ENCODE assay signal across 7 cellular contexts in the genomic region with DNA sequence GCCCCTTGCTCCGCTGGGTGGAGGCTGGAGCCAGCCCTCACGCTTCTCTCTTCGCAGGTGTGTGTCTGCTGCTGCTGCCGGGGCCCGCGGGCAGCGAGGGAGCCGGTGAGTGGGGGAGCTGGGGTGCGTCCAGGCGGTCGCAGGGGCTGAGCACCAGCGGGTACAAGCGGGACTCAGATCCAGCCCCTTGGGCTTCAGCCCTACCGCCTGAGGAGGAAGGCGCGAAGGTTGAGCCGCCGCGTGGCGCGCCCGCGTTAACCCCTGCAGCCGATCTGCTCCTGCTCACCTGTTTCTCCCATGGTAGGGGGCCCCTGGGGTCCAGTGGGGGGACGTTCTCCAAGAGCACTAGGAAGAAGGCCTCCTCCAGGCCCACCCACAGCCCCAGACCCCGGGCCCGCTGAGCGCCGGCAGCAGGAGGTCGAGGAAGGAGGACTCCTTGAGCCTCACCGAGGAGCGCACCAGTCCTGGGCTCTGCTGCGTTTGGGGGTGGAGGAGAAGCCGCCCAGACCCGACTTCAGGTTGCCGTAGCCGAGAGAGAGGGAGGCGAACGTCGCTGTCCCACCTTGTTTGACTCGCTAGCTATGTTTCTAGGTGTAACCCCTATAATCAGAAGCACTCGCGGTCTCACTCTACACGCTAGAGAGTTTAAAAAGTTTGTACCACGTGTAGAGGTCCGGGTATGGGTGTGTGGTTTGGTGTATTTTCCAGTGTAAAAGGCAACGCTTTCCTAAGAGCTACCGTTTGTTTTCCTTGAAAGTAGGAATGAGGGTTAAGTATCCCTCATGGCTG. TPM values are rescaled to one million over a fixed set of nuclear protein-coding genes. Genes with fewer than 3 reads are reported as not detected.
DNase-seq lines count a peak whose midpoint lies in the region; ATAC-seq, FAIRE-seq and TF ChIP-seq lines count a peak whose summit lies in the region.

No MANE protein-coding gene starts in this region.

- no TSS peak for BruUV-seq in K562 (replicated peaks; lab: Mats Ljungman, UMichigan)

- intact Hi-C loops in K562 (cut with micrococcal nuclease): loop anchor here (5.0 kb wide), 1 partner anchor 113 kb away; no protein-coding TSS in a partner anchor

- ATAC-seq in GM18511 (IDR thresholded peaks at IDR 0.05; ENCODE audit: unreplicated experiment) (peak; percentile 42), K562 (peak; percentile 55)

- H3K36me3 ChIP-seq in HAP-1 (replicated peaks) (no peaks in the 10 kb centered on the region), K562 (ENCODE audit: control insufficient read depth, insufficient read depth, low read length) (peaks cover 37% of the 10 kb centered on the region), subcutaneous abdominal adipose tissue (ENCODE audit: control insufficient read depth in 5 of 5, insufficient read depth in 5 of 5, low read length in 5 of 5) (no peaks in the 10 kb centered on the region)

- CTCF ChIA-PET in K562 (lab: Yijun Ruan, JAX; ENCODE audit: low intra/inter-chr PET ratio): no interaction called here

- H3K27me3 ChIP-seq in HAP-1 (ENCODE audit: low read depth) (no peaks in the 10 kb centered on the region), K562 (ENCODE audit: control insufficient read depth in 2 of 2, insufficient read depth in 2 of 2, low read length in 2 of 2) (no peaks in the 10 kb centered on the region), subcutaneous abdominal adipose tissue (ENCODE audit: control insufficient read depth in 5 of 5, insufficient read depth in 4 of 5, low read length in 5 of 5) (peaks cover 0 to 17% (median 13%) of the 10 kb centered on the region in 5 donors)

- no peak for TF ChIP-seq POLR2A in K562 (conservative IDR thresholded peaks at IDR 0.05)

- H3K27ac ChIP-seq in K562 (ENCODE audit: extremely low read depth, low read depth, low read length) (peak overlapping the region; percentile 82), subcutaneous abdominal adipose tissue (ENCODE audit: low read depth, low read length) (no peak overlapping the region)

- FAIRE-seq in K562 (lab: Jason Lieb, UNC): no peak

- H3K4me1 ChIP-seq in HAP-1 (peaks cover 3% of the 10 kb centered on the region), K562 (replicated peaks in 1 of 2; ENCODE audit: control insufficient read depth in 2 of 2, insufficient read depth in 2 of 2, low read length in 2 of 2) (peaks cover 15 to 22% of the 10 kb centered on the region in 2 experiments; a peak in 4 of 5 replicates), subcutaneous abdominal adipose tissue (ENCODE audit: control insufficient read depth in 5 of 5, insufficient read depth in 5 of 5, low read length in 5 of 5) (peaks cover 0 to 22% (median 20%) of the 10 kb centered on the region in 5 donors)

- peak overlapping the region; percentile 82 to 98 for H3K9ac ChIP-seq in K562 (ENCODE audit: insufficient read depth in 1 of 2, low read depth in 2 of 2, low read length in 2 of 2)
- peak overlapping the region in 3 of 5 donors; percentile 45 to 74 (median 46) for H3K9ac ChIP-seq in subcutaneous abdominal adipose tissue (ENCODE audit: low read length in 5 of 5)

- peak overlapping the region; percentile 97 for H2AFZ ChIP-seq in K562 (ENCODE audit: low read depth, low read length)

- in situ Hi-C loops in HAP-1 (cut with MboI; ENCODE audit: low sequenced_read_pairs) (no loop called here), K562 (cut with MboI) (no loop called here)

- no peaks in the 10 kb centered on the region for H3K9me3 ChIP-seq in HAP-1
- H3K9me3 ChIP-seq in K562 (replicated peaks; ENCODE audit: control insufficient read depth, insufficient read depth, low read depth, low read length): no peaks in the 10 kb centered on the region
- no peaks in the 10 kb centered on the region for H3K9me3 ChIP-seq in subcutaneous abdominal adipose tissue (ENCODE audit: control insufficient read depth in 5 of 5, low read length in 5 of 5)

- peak overlapping the region; percentile 90 for H3K4me2 ChIP-seq in K562 (ENCODE audit: insufficient read depth, low read length)

- POLR2A ChIA-PET in K562 (lab: Yijun Ruan, JAX): no interaction called here

- under 1% methylated on average over 19 of the region's 48 CpGs for WGBS in K562 (ENCODE audit: insufficient coverage, low coverage, missing lambda C conversion rate)

- H4K20me1 ChIP-seq in K562 (replicated peaks; ENCODE audit: control insufficient read depth, insufficient read depth, low read length): no peaks in the 10 kb centered on the region

- TF ChIP-seq RAD21 in K562 (CRISPR knock-in tag; conservative IDR thresholded peaks at IDR 0.05 in 1 of 2, IDR thresholded peaks at IDR 0.05 in 1 of 2): no peak

- peaks cover 36% of the 10 kb centered on the region for H3K79me2 ChIP-seq in K562 (ENCODE audit: control insufficient read depth, insufficient read depth, low read length)

- H3K9me1 ChIP-seq in K562 (ENCODE audit: control insufficient read depth, insufficient read depth, low read length): no peaks in the 10 kb centered on the region

- no peak for TF ChIP-seq CTCF in K562 (IDR thresholded peaks at IDR 0.05 in 2 of 3, conservative IDR thresholded peaks at IDR 0.05 in 1 of 3; ENCODE audit: insufficient read depth in 2 of 3, low read depth in 1 of 3, low read length in 3 of 3)

- DNase-seq in HAP-1 (ENCODE audit: low spot score in 2 of 2): no peak
- peak; percentile 51 for DNase-seq in NAMALWA (ENCODE audit: low spot score)
- DNase-seq in K562 (ENCODE audit: extremely low read depth in 1 of 4, low spot score in 3 of 4): peak; percentile 29 to 34 (median 34)
- DNase-seq in left kidney (ENCODE audit: low read depth, low spot score): peak; percentile 53
- DNase-seq in ureter (ENCODE audit: low spot score): no peak

- H3K4me3 ChIP-seq in HAP-1 (peak overlapping the region; percentile 49), K562 (peak overlapping the region; percentile 70), subcutaneous abdominal adipose tissue (ENCODE audit: low read depth in 1 of 5, low read length in 5 of 5) (peak overlapping the region; percentile 39 to 82 (median 66))

- TF ChIP-seq EP300 in K562 (IDR thresholded peaks at IDR 0.05; ENCODE audit: low read length): no peak

TF ChIP-seq in K562, 482 proteins besides CTCF, POLR2A, EP300 and RAD21 (continues in another document):
- TF ChIP-seq NELFE (IDR thresholded peaks at IDR 0.05; ENCODE audit: insufficient read depth, insufficient read length): no peak
- TF ChIP-seq RHOXF2B (CRISPR knock-in tag; conservative IDR thresholded peaks at IDR 0.05): no peak
- no peak for TF ChIP-seq USF1 (CRISPR knock-in tag; IDR thresholded peaks at IDR 0.05)
- TF ChIP-seq ZNF41 (CRISPR knock-in tag; conservative IDR thresholded peaks at IDR 0.05): no peak
- no peak for TF ChIP-seq DLX4 (CRISPR knock-in tag; IDR thresholded peaks at IDR 0.05)
- no peak for TF ChIP-seq GABPB2 (CRISPR knock-in tag; conservative IDR thresholded peaks at IDR 0.05)
- TF ChIP-seq LCOR (CRISPR knock-in tag; IDR thresholded peaks at IDR 0.05): 0 out of 2 replicates have a peak, but pooled peaks have one; percentile 6
- no peak for TF ChIP-seq RBM25 (IDR thresholded peaks at IDR 0.05; ENCODE audit: low read depth, low read length, severe bottlenecking)
- TF ChIP-seq NONO (IDR thresholded peaks at IDR 0.05; ENCODE audit: low read depth in 2 of 2, low read length in 1 of 2): no peak
- TF ChIP-seq, protein P1, sequence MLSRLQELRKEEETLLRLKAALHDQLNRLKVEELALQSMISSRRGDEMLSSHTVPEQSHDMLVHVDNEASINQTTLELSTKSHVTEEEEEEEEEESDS (CRISPR knock-in tag; IDR thresholded peaks at IDR 0.05): no peak
- TF ChIP-seq SMAD4 (CRISPR knock-in tag; conservative IDR thresholded peaks at IDR 0.05): no peak
- TF ChIP-seq ZNF232 (CRISPR knock-in tag; IDR thresholded peaks at IDR 0.05): 0 out of 2 replicates have a peak, but pooled peaks have one; percentile 14
- no peak for TF ChIP-seq CEBPB (tag; IDR thresholded peaks at IDR 0.05)
- 0 out of 2 replicates have a peak, but pooled peaks have one; percentile 17 for TF ChIP-seq FOXP1 (CRISPR knock-in tag; IDR thresholded peaks at IDR 0.05)
- no peak for TF ChIP-seq ZNF253 (CRISPR knock-in tag; conservative IDR thresholded peaks at IDR 0.05)

RNA-seq across cellular contexts. Expression of gene COCH, which starts 0.8 kb away (rescaled TPM):
- total RNA-seq in K562 (2011; cell fraction: chromatin; rRNA removed; ENCODE audit: low replicate concordance): 130 and 206 TPM in 2 replicates
- 128 and 147 TPM in 2 replicates for total RNA-seq in K562 (2011; cell fraction: nucleolus; rRNA removed)
- total RNA-seq in K562 (2011; cell fraction: nucleoplasm; rRNA removed): 145 and 165 TPM in 2 replicates
- total RNA-seq in K562 (2014; rRNA removed): 64.8 and 70.0 TPM in 2 replicates
- total RNA-seq in K562 (2014; rRNA removed; fragmentation: Illumina TruSeq; extraction: Trizol): 88.6 and 91.9 TPM in 2 replicates
- 69.3 and 69.7 TPM in 2 replicates for total RNA-seq in K562 (2015; rRNA removed; fragmentation: Illumina TruSeq; extraction: Trizol)
- total RNA-seq in K562 (2021): 64.0 and 65.7 TPM in 2 replicates
- 113 and 141 TPM in 2 replicates for polyA plus RNA-seq in K562 (2011; rRNA removed)
- polyA plus RNA-seq in K562 (2011; cell fraction: cytosol; rRNA removed): 54.6 and 55.7 TPM in 2 replicates
- 224 and 253 TPM in 2 replicates for polyA plus RNA-seq in K562 (2011; cell fraction: nucleus; rRNA removed)
- 53.6 and 64.6 TPM in 2 replicates for polyA plus RNA-seq in K562 (2012)
- 80.9 and 95.3 TPM in 2 replicates for polyA plus RNA-seq in K562 (2014; fragmentation: Illumina TruSeq; extraction: Trizol)
- 10 to 100 TPM; 27.0 to 36.8 TPM for polyA plus RNA-seq in K562 (2014; fragmentation: Nextera tagmentation; extraction: Ambion mirVana)
- 72.1 and 82.6 TPM in 2 replicates for polyA plus RNA-seq in K562 (2014; rRNA removed)
- 70.0 and 76.8 TPM in 2 replicates for polyA minus RNA-seq in K562 (2011; rRNA and poly(A)+ RNA removed)
- polyA minus RNA-seq in K562 (2011; cell fraction: cytosol; rRNA and poly(A)+ RNA removed): 34.6 and 45.0 TPM in 2 replicates
- polyA minus RNA-seq in K562 (2011; cell fraction: nucleus; rRNA and poly(A)+ RNA removed): 50.4 and 66.5 TPM in 2 replicates
- 7.3 TPM for total RNA-seq in ureter

Comparison
In these comparisons a context has a peak if more than half of its experiments do, and no peak if none do; other contexts are left out.
1. DNase-seq: peak in NAMALWA (single experiment), K562 (4 of 4) and left kidney (single experiment); none in HAP-1 (0 of 2) and ureter (single experiment).
2. Peak in every context shown above with its lines, with median percentiles within 50 percentile points of each other: H3K4me3 ChIP-seq.